14 cellular contexts compared by ENCODE assay signal in the genomic region with DNA sequence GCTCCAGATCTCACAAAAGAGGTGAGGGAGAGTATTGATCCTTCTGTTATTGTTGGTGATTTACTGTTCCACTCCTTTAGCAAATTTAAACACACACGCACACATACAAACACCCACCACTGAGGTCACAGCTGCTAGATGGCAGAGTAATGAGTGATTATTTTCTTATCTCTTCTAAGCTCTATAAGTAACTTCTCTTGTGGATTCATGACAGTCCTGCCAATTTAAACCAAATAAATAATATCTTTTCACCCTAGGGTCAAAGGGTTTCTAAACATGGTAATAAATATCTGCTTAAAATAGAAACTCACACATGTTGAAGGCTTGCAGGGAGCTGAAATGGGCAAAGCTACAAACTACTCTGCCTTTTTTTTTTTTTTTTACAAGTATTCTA.
DNase-seq lines count a peak whose midpoint lies in the region; ATAC-seq and TF ChIP-seq lines count a peak whose summit lies in the region.
"Had no signal": no experiment of that assay in that cellular context is flagged by ENCODE, and none has a peak within 500 bp of the region (broad histone marks: within the 10 kb centered on the region; RNA-seq: fewer than 3 reads in every experiment).

No MANE protein-coding gene starts in this region.

- POLR2A ChIA-PET in RWPE1 (lab: Yijun Ruan, JAX; ENCODE audit: low non-redundant PET), result no interaction called here

- H2AFZ ChIP-seq in hepatocyte, result peak overlapping the region; percentile 1

- no peak overlapping the region for H3K4me3 ChIP-seq in hepatocyte

- H3K27ac ChIP-seq in hepatocyte (no peak overlapping the region), RWPE1 (no peak overlapping the region)
- H3K27ac ChIP-seq: 22Rv1 had no signal

- H3K9me3 ChIP-seq in hepatocyte (ENCODE audit: low read depth), result no peaks in the 10 kb centered on the region

- CTCF ChIA-PET in RWPE1 (lab: Yijun Ruan, JAX), result no interaction called here

- TF ChIP-seq CTCF in hepatocyte (IDR thresholded peaks at IDR 0.05; ENCODE audit: poor library complexity), result no peak
- TF ChIP-seq CTCF in RWPE1 (conservative IDR thresholded peaks at IDR 0.05; ENCODE audit: low read depth), result no peak

- no peaks in the 10 kb centered on the region for H3K79me2 ChIP-seq in hepatocyte

- DNase-seq in NCI-H1092 treated with DMSO at 0.1 percent for 48 hours (lab: John Stamatoyannopoulos, UW) (peak; percentile 54), NCI-H1092 (lab: John Stamatoyannopoulos, UW) (no peak), amniotic epithelial cell (ENCODE audit: low read depth) (peak; percentile 30), hepatocyte (ENCODE audit: low spot score) (no peak), RWPE1 (ENCODE audit: low spot score) (no peak), NCI-H2107 treated with DMSO at 0.1 percent for 48 hours (lab: John Stamatoyannopoulos, UW; ENCODE audit: unreplicated experiment) (no peak)
- DNase-seq: activated CD4-positive, alpha-beta T cell treated with anti-CD3 and anti-CD28 coated beads for 4 hours; NCI-H510A treated with DMSO at 0.1 percent for 48 hours; right cardiac atrium; substantia nigra had no signal

- ATAC-seq in HG02970 (IDR thresholded peaks at IDR 0.05; ENCODE audit: low FRiP score, unreplicated experiment) (no peak), HG02759 (IDR thresholded peaks at IDR 0.05; ENCODE audit: unreplicated experiment) (no peak)
- ATAC-seq: activated naive CD4-positive, alpha-beta T cell treated with anti-CD3 and anti-CD28 coated beads, Interleukin-2, amount 50 U/mL, for 72 hours; right cardiac atrium had no signal

- H3K9me2 ChIP-seq in hepatocyte (replicated peaks; ENCODE audit: insufficient read depth), result no peaks in the 10 kb centered on the region

- H3K27me3 ChIP-seq in hepatocyte, result no peaks in the 10 kb centered on the region

- no peaks in the 10 kb centered on the region for H3K36me3 ChIP-seq in hepatocyte (replicated peaks; ENCODE audit: insufficient read depth, low read depth)

- H3K4me2 ChIP-seq in hepatocyte, result peak overlapping the region; percentile 6

- 28% methylated on average over 1 of the region's 1 CpG for WGBS in hepatocyte (ENCODE audit: low lambda C conversion rate, missing lambda C conversion rate)

- peaks cover 4% of the 10 kb centered on the region for H3K4me1 ChIP-seq in hepatocyte (ENCODE audit: insufficient read depth)

- no peaks in the 10 kb centered on the region for H4K20me1 ChIP-seq in hepatocyte (ENCODE audit: insufficient read depth, poor library complexity, severe bottlenecking)

Comparison
In these comparisons a context has a peak if more than half of its experiments do, and no peak if none do; other contexts are left out.
1. DNase-seq: peak in NCI-H1092 treated with DMSO at 0.1 percent for 48 hours (single experiment) and amniotic epithelial cell (single experiment); none in NCI-H1092 (single experiment), hepatocyte (single experiment), RWPE1 (single experiment) and NCI-H2107 treated with DMSO at 0.1 percent for 48 hours (single experiment).